In genomic region chr9:124419832-124420489, GRCh38 we compare ENCODE assay signal across 2 cellular contexts.
A peak's percentile ranks its signal among the peaks of the same experiment; 100 is the strongest.
TF ChIP-seq lines count a peak whose summit lies in the region.

No MANE protein-coding gene starts in this region.

TF ChIP-seq in IMR-90, 13 proteins besides CTCF, POLR2A, EP300 and RAD21:
- no peak for TF ChIP-seq NFE2L2 (IDR thresholded peaks at IDR 0.05; ENCODE audit: low read depth, low read length)
- TF ChIP-seq FOS (IDR thresholded peaks at IDR 0.05; ENCODE audit: low read depth, low read length), result no peak
- TF ChIP-seq CEBPB (IDR thresholded peaks at IDR 0.05; ENCODE audit: low read depth, low read length), result no peak
- TF ChIP-seq ELK1 (IDR thresholded peaks at IDR 0.05; ENCODE audit: borderline replicate concordance, low read depth, low read length), result no peak
- no peak for TF ChIP-seq USF2 (IDR thresholded peaks at IDR 0.05; ENCODE audit: low read depth, low read length)

TF ChIP-seq in GM12878, 131 proteins besides CTCF, POLR2A, EP300 and RAD21:
- TF ChIP-seq CHD4 (IDR thresholded peaks at IDR 0.05), result no peak
- peak; percentile 38 for TF ChIP-seq MEF2B (IDR thresholded peaks at IDR 0.05; ENCODE audit: partially characterized antibody, poor library complexity, severe bottlenecking)
- peak; percentile 64; the same call in 1 of the 2 replicates for TF ChIP-seq ESRRA (IDR thresholded peaks at IDR 0.05; ENCODE audit: low read length)
